In genomic region chr20:37841991-37842390, GRCh38 we compare ENCODE assay signal across 20 cellular contexts.
DNase-seq lines count a peak whose midpoint lies in the region; ATAC-seq and TF ChIP-seq lines count a peak whose summit lies in the region.
"Had no signal": no experiment of that assay in that cellular context is flagged by ENCODE, and none has a peak within 500 bp of the region (broad histone marks: within the 10 kb centered on the region; RNA-seq: fewer than 3 reads in every experiment).

No MANE protein-coding gene starts in this region.

- H3K36me3 ChIP-seq in HUES64 (ENCODE audit: insufficient read depth, low read length) (no peaks in the 10 kb centered on the region; the same call in 1 of the 2 replicates), endodermal cell (ENCODE audit: control insufficient read depth, insufficient read depth, low read length) (peaks cover 26% of the 10 kb centered on the region), neural progenitor cell (no peaks in the 10 kb centered on the region), left ventricle myocardium inferior (peaks cover 48% of the 10 kb centered on the region)

- intact Hi-C loops in left ventricle myocardium inferior (cut with micrococcal nuclease), result no loop called here

- H3K9me3 ChIP-seq in HUES64 (ENCODE audit: insufficient read depth, low read depth, low read length), result no peaks in the 10 kb centered on the region
- H3K9me3 ChIP-seq in endodermal cell (ENCODE audit: control insufficient read depth, low read length), result no peaks in the 10 kb centered on the region
- H3K9me3 ChIP-seq in neural progenitor cell (ENCODE audit: low read depth), result no peaks in the 10 kb centered on the region
- H3K9me3 ChIP-seq in left ventricle myocardium inferior (replicated peaks), result no peaks in the 10 kb centered on the region

- peaks cover 54% of the 10 kb centered on the region for H3K4me1 Mint-ChIP-seq in endodermal cell
- peaks cover 65% of the 10 kb centered on the region for H3K4me1 Mint-ChIP-seq in neural progenitor cell
- H3K4me1 Mint-ChIP-seq: IgD-negative memory B cell had no signal

- H3K36me3 Mint-ChIP-seq in endodermal cell (ENCODE audit: low read depth) (peaks cover 21% of the 10 kb centered on the region), neural progenitor cell (peaks cover 12% of the 10 kb centered on the region)

- H2AFZ ChIP-seq in neural progenitor cell (replicated peaks), result no peak overlapping the region

- H3K4me3 ChIP-seq in HUES64 (ENCODE audit: low read length) (no peak overlapping the region), endodermal cell (ENCODE audit: low read length) (no peak overlapping the region), neural progenitor cell (no peak overlapping the region), left ventricle myocardium inferior (no peak overlapping the region)

- H3K27ac ChIP-seq in C4-2B (peak overlapping the region; percentile 59), HUES64 (ENCODE audit: low read depth, low read length) (peak overlapping the region; percentile 50; the same call in 1 of the 2 replicates), endodermal cell (ENCODE audit: low read depth, low read length) (peak overlapping the region; percentile 58), neural progenitor cell (peak overlapping the region; percentile 96), left ventricle myocardium inferior (replicated peaks) (no peak overlapping the region)

- H3K9me3 Mint-ChIP-seq in endodermal cell (no peaks in the 10 kb centered on the region), neural progenitor cell (no peaks in the 10 kb centered on the region)
- H3K9me3 Mint-ChIP-seq: H9, IgD-negative memory B cell had no signal

- H3K27me3 ChIP-seq in HUES64 (ENCODE audit: insufficient read depth, low read length) (no peaks in the 10 kb centered on the region), endodermal cell (ENCODE audit: control insufficient read depth, insufficient read depth, low read length, poor library complexity, severe bottlenecking) (no peaks in the 10 kb centered on the region), neural progenitor cell (no peaks in the 10 kb centered on the region), left ventricle myocardium inferior (ENCODE audit: low read depth) (no peaks in the 10 kb centered on the region)

- no peaks in the 10 kb centered on the region for H3K27me3 Mint-ChIP-seq in endodermal cell (ENCODE audit: insufficient read depth)
- peaks cover 2% of the 10 kb centered on the region for H3K27me3 Mint-ChIP-seq in neural progenitor cell (ENCODE audit: insufficient read depth, low read depth)
- H3K27me3 Mint-ChIP-seq: IgD-negative memory B cell had no signal

- no peak for TF ChIP-seq CTCF in C4-2B (conservative IDR thresholded peaks at IDR 0.05)
- TF ChIP-seq CTCF in endodermal cell (conservative IDR thresholded peaks at IDR 0.05), result no peak
- no peak for TF ChIP-seq CTCF in neural progenitor cell (IDR thresholded peaks at IDR 0.05)
- no peak for TF ChIP-seq CTCF in left ventricle myocardium inferior (IDR thresholded peaks at IDR 0.05; ENCODE audit: borderline replicate concordance)
- no peak for TF ChIP-seq CTCF in GM20000 (IDR thresholded peaks at IDR 0.05; ENCODE audit: extremely low read depth, missing control alignments)

- peaks cover 31% of the 10 kb centered on the region for H3K4me1 ChIP-seq in HUES64 (ENCODE audit: insufficient read depth, low read length)
- peaks cover 47% of the 10 kb centered on the region for H3K4me1 ChIP-seq in endodermal cell (ENCODE audit: control insufficient read depth, insufficient read depth, low read length)
- peaks cover 79% of the 10 kb centered on the region for H3K4me1 ChIP-seq in neural progenitor cell
- peaks cover 22% of the 10 kb centered on the region for H3K4me1 ChIP-seq in left ventricle myocardium inferior

- H3K79me2 ChIP-seq in neural progenitor cell (ENCODE audit: low read depth), result no peaks in the 10 kb centered on the region

- H4K20me1 ChIP-seq in neural progenitor cell (ENCODE audit: low read depth), result no peaks in the 10 kb centered on the region

- no peak for ATAC-seq in HG02678 (IDR thresholded peaks at IDR 0.05; ENCODE audit: unreplicated experiment)

- WGBS in HUES64, result 43% methylated on average over 6 of the region's 6 CpGs
- WGBS in endodermal cell (ENCODE audit: insufficient coverage in 1 of 2, insufficient read length in 1 of 2), 2 experiments, result 65 to 68% methylated on average over 4 to 6 of the region's 6 CpGs

- H3K9ac ChIP-seq in HUES64 (ENCODE audit: low read depth, low read length) (no peak overlapping the region), endodermal cell (ENCODE audit: extremely low read depth, low read length, poor library complexity, severe bottlenecking) (no peak overlapping the region), neural progenitor cell (no peak overlapping the region)

- H3K4me2 ChIP-seq in neural progenitor cell, result peak overlapping the region; percentile 59

- H3F3A ChIP-seq in neural progenitor cell (ENCODE audit: low read depth), result peaks cover 44% of the 10 kb centered on the region

- H3K27ac Mint-ChIP-seq in endodermal cell (no peak overlapping the region), neural progenitor cell (peak overlapping the region; percentile 76)
- H3K27ac Mint-ChIP-seq: IgD-negative memory B cell had no signal

- H3K4me3 Mint-ChIP-seq in endodermal cell, result no peak overlapping the region
- no peak overlapping the region for H3K4me3 Mint-ChIP-seq in neural progenitor cell
- H3K4me3 Mint-ChIP-seq: H9 had no signal

- DNase-seq in endodermal cell (no peak), neural progenitor cell (ENCODE audit: low spot score) (peak; percentile 90), left ventricle myocardium inferior (no peak), hippocampal formation (lab: John Stamatoyannopoulos, UW) (no peak), GM20000 (ENCODE audit: low spot score) (no peak)
- DNase-seq: C1 segment of cervical spinal cord, DMS79 treated with DMSO at 0.1 percent for 48 hours, H9, Karpas-422, NCI-H1048, NCI-H146, NCI-H2081 treated with DMSO at 0.1 percent for 48 hours, NCI-H226, NCI-H524, NCI-H82, SIG-M5 had no signal
